ENCODE assay signal across 1 cellular context in the genomic region with DNA sequence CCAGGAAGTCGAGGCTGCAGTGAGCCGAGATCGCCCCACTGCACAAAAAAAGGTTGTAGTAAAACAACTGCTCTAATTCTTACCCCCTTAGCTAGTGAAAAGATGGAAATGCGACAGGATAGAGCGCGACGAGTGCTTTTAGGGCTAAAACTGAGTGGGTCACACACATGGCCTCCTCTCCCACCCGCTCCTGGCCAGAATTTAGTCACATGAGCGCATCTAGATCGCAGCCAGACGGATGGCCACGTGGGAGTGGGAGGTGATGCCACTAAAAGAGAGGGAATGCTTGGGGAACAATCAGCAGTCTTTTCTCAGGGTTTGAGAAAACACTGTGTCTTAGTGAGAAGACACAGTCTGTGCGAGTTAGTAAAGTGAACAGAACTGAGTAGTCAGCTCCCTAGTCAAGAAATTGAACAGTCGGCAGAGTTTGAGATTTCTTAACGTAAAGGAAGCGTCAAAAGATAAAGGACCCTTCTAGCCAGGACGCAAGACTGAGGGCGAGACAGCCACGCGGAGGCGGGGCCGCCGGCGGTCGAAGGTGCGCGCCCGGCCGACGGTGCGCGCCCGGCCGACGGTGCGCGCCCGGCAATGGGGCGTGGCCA.
TF ChIP-seq lines count a peak whose summit lies in the region.

No MANE protein-coding gene starts in this region.

TF ChIP-seq in GM23338, 12 proteins besides CTCF, POLR2A, EP300 and RAD21 (continued from another document):
- TF ChIP-seq, protein P1, sequence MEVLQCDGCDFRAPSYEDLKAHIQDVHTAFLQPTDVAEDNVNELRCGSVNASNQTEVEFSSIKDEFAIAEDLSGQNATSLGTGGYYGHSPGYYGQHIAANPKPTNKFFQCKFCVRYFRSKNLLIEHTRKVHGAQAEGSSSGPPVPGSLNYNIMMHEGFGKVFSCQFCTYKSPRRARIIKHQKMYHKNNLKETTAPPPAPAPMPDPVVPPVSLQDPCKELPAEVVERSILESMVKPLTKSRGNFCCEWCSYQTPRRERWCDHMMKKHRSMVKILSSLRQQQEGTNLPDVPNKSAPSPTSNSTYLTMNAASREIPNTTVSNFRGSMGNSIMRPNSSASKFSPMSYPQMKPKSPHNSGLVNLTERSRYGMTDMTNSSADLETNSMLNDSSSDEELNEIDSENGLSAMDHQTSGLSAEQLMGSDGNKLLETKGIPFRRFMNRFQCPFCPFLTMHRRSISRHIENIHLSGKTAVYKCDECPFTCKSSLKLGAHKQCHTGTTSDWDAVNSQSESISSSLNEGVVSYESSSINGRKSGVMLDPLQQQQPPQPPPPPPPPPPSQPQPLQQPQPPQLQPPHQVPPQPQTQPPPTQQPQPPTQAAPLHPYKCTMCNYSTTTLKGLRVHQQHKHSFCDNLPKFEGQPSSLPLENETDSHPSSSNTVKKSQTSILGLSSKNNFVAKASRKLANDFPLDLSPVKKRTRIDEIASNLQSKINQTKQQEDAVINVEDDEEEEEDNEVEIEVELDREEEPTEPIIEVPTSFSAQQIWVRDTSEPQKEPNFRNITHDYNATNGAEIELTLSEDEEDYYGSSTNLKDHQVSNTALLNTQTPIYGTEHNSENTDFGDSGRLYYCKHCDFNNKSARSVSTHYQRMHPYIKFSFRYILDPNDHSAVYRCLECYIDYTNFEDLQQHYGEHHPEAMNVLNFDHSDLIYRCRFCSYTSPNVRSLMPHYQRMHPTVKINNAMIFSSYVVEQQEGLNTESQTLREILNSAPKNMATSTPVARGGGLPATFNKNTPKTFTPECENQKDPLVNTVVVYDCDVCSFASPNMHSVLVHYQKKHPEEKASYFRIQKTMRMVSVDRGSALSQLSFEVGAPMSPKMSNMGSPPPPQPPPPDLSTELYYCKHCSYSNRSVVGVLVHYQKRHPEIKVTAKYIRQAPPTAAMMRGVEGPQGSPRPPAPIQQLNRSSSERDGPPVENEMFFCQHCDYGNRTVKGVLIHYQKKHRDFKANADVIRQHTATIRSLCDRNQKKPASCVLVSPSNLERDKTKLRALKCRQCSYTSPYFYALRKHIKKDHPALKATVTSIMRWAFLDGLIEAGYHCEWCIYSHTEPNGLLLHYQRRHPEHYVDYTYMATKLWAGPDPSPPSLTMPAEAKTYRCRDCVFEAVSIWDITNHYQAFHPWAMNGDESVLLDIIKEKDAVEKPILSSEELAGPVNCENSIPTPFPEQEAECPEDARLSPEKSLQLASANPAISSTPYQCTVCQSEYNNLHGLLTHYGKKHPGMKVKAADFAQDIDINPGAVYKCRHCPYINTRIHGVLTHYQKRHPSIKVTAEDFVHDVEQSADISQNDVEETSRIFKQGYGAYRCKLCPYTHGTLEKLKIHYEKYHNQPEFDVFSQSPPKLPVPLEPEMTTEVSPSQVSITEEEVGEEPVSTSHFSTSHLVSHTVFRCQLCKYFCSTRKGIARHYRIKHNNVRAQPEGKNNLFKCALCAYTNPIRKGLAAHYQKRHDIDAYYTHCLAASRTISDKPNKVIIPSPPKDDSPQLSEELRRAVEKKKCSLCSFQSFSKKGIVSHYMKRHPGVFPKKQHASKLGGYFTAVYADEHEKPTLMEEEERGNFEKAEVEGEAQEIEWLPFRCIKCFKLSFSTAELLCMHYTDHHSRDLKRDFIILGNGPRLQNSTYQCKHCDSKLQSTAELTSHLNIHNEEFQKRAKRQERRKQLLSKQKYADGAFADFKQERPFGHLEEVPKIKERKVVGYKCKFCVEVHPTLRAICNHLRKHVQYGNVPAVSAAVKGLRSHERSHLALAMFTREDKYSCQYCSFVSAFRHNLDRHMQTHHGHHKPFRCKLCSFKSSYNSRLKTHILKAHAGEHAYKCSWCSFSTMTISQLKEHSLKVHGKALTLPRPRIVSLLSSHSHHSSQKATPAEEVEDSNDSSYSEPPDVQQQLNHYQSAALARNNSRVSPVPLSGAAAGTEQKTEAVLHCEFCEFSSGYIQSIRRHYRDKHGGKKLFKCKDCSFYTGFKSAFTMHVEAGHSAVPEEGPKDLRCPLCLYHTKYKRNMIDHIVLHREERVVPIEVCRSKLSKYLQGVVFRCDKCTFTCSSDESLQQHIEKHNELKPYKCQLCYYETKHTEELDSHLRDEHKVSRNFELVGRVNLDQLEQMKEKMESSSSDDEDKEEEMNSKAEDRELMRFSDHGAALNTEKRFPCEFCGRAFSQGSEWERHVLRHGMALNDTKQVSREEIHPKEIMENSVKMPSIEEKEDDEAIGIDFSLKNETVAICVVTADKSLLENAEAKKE (CRISPR knock-in tag; IDR thresholded peaks at IDR 0.05), result no peak
- no peak for TF ChIP-seq CREB1 (CRISPR knock-in tag; IDR thresholded peaks at IDR 0.05; ENCODE audit: low read depth)
- no peak for TF ChIP-seq ZNF114 (CRISPR knock-in tag; IDR thresholded peaks at IDR 0.05)
- no peak for TF ChIP-seq NANOG (IDR thresholded peaks at IDR 0.05; ENCODE audit: borderline replicate concordance)
- TF ChIP-seq, protein P2, sequence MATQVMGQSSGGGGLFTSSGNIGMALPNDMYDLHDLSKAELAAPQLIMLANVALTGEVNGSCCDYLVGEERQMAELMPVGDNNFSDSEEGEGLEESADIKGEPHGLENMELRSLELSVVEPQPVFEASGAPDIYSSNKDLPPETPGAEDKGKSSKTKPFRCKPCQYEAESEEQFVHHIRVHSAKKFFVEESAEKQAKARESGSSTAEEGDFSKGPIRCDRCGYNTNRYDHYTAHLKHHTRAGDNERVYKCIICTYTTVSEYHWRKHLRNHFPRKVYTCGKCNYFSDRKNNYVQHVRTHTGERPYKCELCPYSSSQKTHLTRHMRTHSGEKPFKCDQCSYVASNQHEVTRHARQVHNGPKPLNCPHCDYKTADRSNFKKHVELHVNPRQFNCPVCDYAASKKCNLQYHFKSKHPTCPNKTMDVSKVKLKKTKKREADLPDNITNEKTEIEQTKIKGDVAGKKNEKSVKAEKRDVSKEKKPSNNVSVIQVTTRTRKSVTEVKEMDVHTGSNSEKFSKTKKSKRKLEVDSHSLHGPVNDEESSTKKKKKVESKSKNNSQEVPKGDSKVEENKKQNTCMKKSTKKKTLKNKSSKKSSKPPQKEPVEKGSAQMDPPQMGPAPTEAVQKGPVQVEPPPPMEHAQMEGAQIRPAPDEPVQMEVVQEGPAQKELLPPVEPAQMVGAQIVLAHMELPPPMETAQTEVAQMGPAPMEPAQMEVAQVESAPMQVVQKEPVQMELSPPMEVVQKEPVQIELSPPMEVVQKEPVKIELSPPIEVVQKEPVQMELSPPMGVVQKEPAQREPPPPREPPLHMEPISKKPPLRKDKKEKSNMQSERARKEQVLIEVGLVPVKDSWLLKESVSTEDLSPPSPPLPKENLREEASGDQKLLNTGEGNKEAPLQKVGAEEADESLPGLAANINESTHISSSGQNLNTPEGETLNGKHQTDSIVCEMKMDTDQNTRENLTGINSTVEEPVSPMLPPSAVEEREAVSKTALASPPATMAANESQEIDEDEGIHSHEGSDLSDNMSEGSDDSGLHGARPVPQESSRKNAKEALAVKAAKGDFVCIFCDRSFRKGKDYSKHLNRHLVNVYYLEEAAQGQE (IDR thresholded peaks at IDR 0.05; ENCODE audit: unreplicated experiment), result no peak
- no peak for TF ChIP-seq POLR2AphosphoS5 (IDR thresholded peaks at IDR 0.05; ENCODE audit: low read depth)
- TF ChIP-seq EZH2phosphoT487 (IDR thresholded peaks at IDR 0.05; ENCODE audit: unreplicated experiment), result no peak
- TF ChIP-seq EZH2 (IDR thresholded peaks at IDR 0.05; ENCODE audit: low read depth, unreplicated experiment), result no peak
TF ChIP-seq in GM23338: peak in this region for 0.
